10 cellular contexts compared by ENCODE assay signal in genomic region chr1:54500030-54500389, GRCh38. TPM values are rescaled to one million over a fixed set of nuclear protein-coding genes. Genes with fewer than 3 reads are reported as not detected.
DNase-seq lines count a peak whose midpoint lies in the region; ATAC-seq and TF ChIP-seq lines count a peak whose summit lies in the region.
"Had no signal": no experiment of that assay in that cellular context is flagged by ENCODE, and none has a peak within 500 bp of the region (broad histone marks: within the 10 kb centered on the region; RNA-seq: fewer than 3 reads in every experiment).

No MANE protein-coding gene starts in this region.

- H3K9ac ChIP-seq in mammary epithelial cell (ENCODE audit: insufficient read depth, low read length): no peak overlapping the region

- H3K4me2 ChIP-seq in mammary epithelial cell (ENCODE audit: insufficient read depth, low read depth, low read length): peak overlapping the region; percentile 88

- H3K27me3 Mint-ChIP-seq in HFFc6 (ENCODE audit: insufficient read depth) (peaks cover 38% of the 10 kb centered on the region), mesothelial cell of epicardium (ENCODE audit: low read depth) (peaks cover 16% of the 10 kb centered on the region)

- H3K27me3 ChIP-seq in ACC112 (ENCODE audit: insufficient read depth, low read length) (peaks cover 39% of the 10 kb centered on the region), mammary epithelial cell (ENCODE audit: insufficient read depth, low read length) (no peaks in the 10 kb centered on the region)

- intact Hi-C loops in mammary epithelial cell (cut with micrococcal nuclease): loop anchor here (1.0 kb wide), 1 partner anchor 42 kb away; no protein-coding TSS in a partner anchor

- in situ Hi-C loops in mammary epithelial cell (cut with MboI; ENCODE audit: low sequenced_read_pairs in 2 of 2): no loop called here

- H3K4me3 Mint-ChIP-seq in HFFc6: peak overlapping the region; percentile 61
- H3K4me3 Mint-ChIP-seq in mesothelial cell of epicardium: peak overlapping the region; percentile 55

- H3K27ac ChIP-seq in ACC112 (ENCODE audit: low read depth, low read length) (no peak overlapping the region), mammary epithelial cell (ENCODE audit: insufficient read depth, low read depth, low read length) (no peak overlapping the region)

- WGBS in mammary epithelial cell (ENCODE audit: low coverage, missing lambda C conversion rate): 33% methylated on average over 3 of the region's 12 CpGs

- CTCF ChIA-PET in mammary epithelial cell (lab: Charles Lee; ENCODE audit: low non-redundant PET): interaction anchor here (0.8 kb wide), 1 partner anchor 15 kb away, joined by 5 read pairs; no protein-coding TSS in a partner anchor

- no peak overlapping the region for H3K27ac Mint-ChIP-seq in HFFc6
- H3K27ac Mint-ChIP-seq in mesothelial cell of epicardium: no peak overlapping the region

- H2AFZ ChIP-seq in ACC112 (ENCODE audit: low read length, unreplicated experiment): no peak overlapping the region
- H2AFZ ChIP-seq in mammary epithelial cell (ENCODE audit: low read depth, low read length): peak overlapping the region; percentile 92

- DNase-seq in HFFc6: no peak
- no peak for DNase-seq in mammary epithelial cell
- no peak for DNase-seq in mesothelial cell of epicardium (ENCODE audit: low spot score in 2 of 2, unreplicated experiment in 2 of 2)
- no peak for DNase-seq in T-helper 1 cell
- DNase-seq in NCI-H1436 treated with DMSO at 0.1 percent for 48 hours (lab: John Stamatoyannopoulos, UW): no peak
- DNase-seq: GF-D8, GOT3 had no signal

- H3K4me3 ChIP-seq in ACC112 (ENCODE audit: low read depth, low read length): peak overlapping the region; percentile 67; the same call in 1 of the 2 replicates
- peak overlapping the region in 1 of 3 experiments; percentile 26 for H3K4me3 ChIP-seq in mammary epithelial cell (replicated peaks in 1 of 3; ENCODE audit: insufficient read depth in 1 of 3, low read depth in 2 of 3, low read length in 3 of 3)

- ATAC-seq in GM21576 (IDR thresholded peaks at IDR 0.05; ENCODE audit: unreplicated experiment): no peak
- ATAC-seq in HG03025 (IDR thresholded peaks at IDR 0.05; ENCODE audit: low FRiP score, unreplicated experiment): no peak

- H3K4me1 ChIP-seq in ACC112 (ENCODE audit: control insufficient read depth, insufficient read depth, low read length, unreplicated experiment) (no peaks in the 10 kb centered on the region), mammary epithelial cell (ENCODE audit: insufficient read depth, low read length) (peaks cover 20% of the 10 kb centered on the region)

- H3K9me3 ChIP-seq in mammary epithelial cell (replicated peaks; ENCODE audit: insufficient read depth, low read length): no peaks in the 10 kb centered on the region

- dilution Hi-C loops in mammary epithelial cell (cut with HindIII; ENCODE audit: low sequenced_read_pairs): no loop called here

- H3K9me3 Mint-ChIP-seq in HFFc6 (no peaks in the 10 kb centered on the region), mesothelial cell of epicardium (peaks cover 10% of the 10 kb centered on the region)

- H3K4me1 Mint-ChIP-seq in HFFc6 (ENCODE audit: low read depth) (peaks cover 11% of the 10 kb centered on the region), mesothelial cell of epicardium (peaks cover 16% of the 10 kb centered on the region)

- no peak for TF ChIP-seq CTCF in HFFc6 (IDR thresholded peaks at IDR 0.05)
- no peak for TF ChIP-seq CTCF in mammary epithelial cell (conservative IDR thresholded peaks at IDR 0.05 in 1 of 2, IDR thresholded peaks at IDR 0.05 in 1 of 2; ENCODE audit: extremely low read depth in 1 of 2, insufficient read depth in 1 of 2, low read depth in 1 of 2, low read length in 2 of 2)
- TF ChIP-seq CTCF in mesothelial cell of epicardium (IDR thresholded peaks at IDR 0.05; ENCODE audit: unreplicated experiment): no peak

- H3K79me2 ChIP-seq in ACC112 (ENCODE audit: control insufficient read depth, insufficient read depth, low read length, unreplicated experiment) (no peaks in the 10 kb centered on the region), mammary epithelial cell (ENCODE audit: insufficient read depth, low read length) (no peaks in the 10 kb centered on the region)

- no peaks in the 10 kb centered on the region for H3K36me3 Mint-ChIP-seq in HFFc6 (ENCODE audit: low read depth)
- peaks cover 2% of the 10 kb centered on the region for H3K36me3 Mint-ChIP-seq in mesothelial cell of epicardium

- no peaks in the 10 kb centered on the region for H4K20me1 ChIP-seq in mammary epithelial cell (ENCODE audit: insufficient read depth, low read length)

- BruUV-seq in mammary epithelial cell (replicated peaks; lab: Mats Ljungman, UMichigan): no TSS peak

- H3K36me3 ChIP-seq in ACC112 (ENCODE audit: insufficient read depth, low read length): no peaks in the 10 kb centered on the region
- no peaks in the 10 kb centered on the region for H3K36me3 ChIP-seq in mammary epithelial cell (ENCODE audit: insufficient read depth, low read length)

RNA-seq across cellular contexts. Expression of gene ACOT11, which starts 48.0 kb away (rescaled TPM):
- total RNA-seq in HFFc6 (2021; fragmentation: NEBNext Ultra II Directional; extraction: Animal tissue kit (Norgen Biotek cat#: 25700)): 1 to 10 TPM; 2.9 to 4.8 (median 3.8) TPM
- total RNA-seq in mammary epithelial cell: 1 to 10 TPM; 3.7 to 6.3 TPM
- 9.4 TPM for polyA plus RNA-seq in mammary epithelial cell
- 9.7 TPM for polyA minus RNA-seq in mammary epithelial cell
- total RNA-seq in mesothelial cell of epicardium: 8.3 to 10.3 TPM (median 8.9 TPM) in 3 replicates
